10 cellular contexts compared by ENCODE assay signal in genomic region chr19:13130886-13131490, GRCh38. TPM values are rescaled to one million over a fixed set of nuclear protein-coding genes. Genes with fewer than 3 reads are reported as not detected.
A peak's percentile ranks its signal among the peaks of the same experiment; 100 is the strongest.
DNase-seq lines count a peak whose midpoint lies in the region; ATAC-seq and TF ChIP-seq lines count a peak whose summit lies in the region.
"Had no signal": no experiment of that assay in that cellular context is flagged by ENCODE, and none has a peak within 500 bp of the region (broad histone marks: within the 10 kb centered on the region; RNA-seq: fewer than 3 reads in every experiment).

No MANE protein-coding gene starts in this region.

- H3K4me3 Mint-ChIP-seq in stimulated activated naive CD8-positive, alpha-beta T cell treated with anti-CD3 and anti-CD28 coated beads, Interleukin-15, Interleukin-2, amounts not matched to agents 100 ng/mL and 50 ng/mL, for 24 hours = no peak overlapping the region
- H3K4me3 Mint-ChIP-seq in type B pancreatic cell = no peak overlapping the region

- TF ChIP-seq CTCF in type B pancreatic cell (conservative IDR thresholded peaks at IDR 0.05) = no peak

- ATAC-seq in stimulated activated naive CD8-positive, alpha-beta T cell treated with anti-CD3 and anti-CD28 coated beads, Interleukin-15, Interleukin-2, amounts not matched to agents 100 U/mL and 50 U/mL, for 24 hours = no peak
- ATAC-seq: gastroesophageal sphincter, left lung had no signal

- H3K4me1 Mint-ChIP-seq in stimulated activated naive CD8-positive, alpha-beta T cell treated with anti-CD3 and anti-CD28 coated beads, Interleukin-15, Interleukin-2, amounts not matched to agents 100 ng/mL and 50 ng/mL, for 24 hours (ENCODE audit: low read depth) = peaks cover 56% of the 10 kb centered on the region
- peaks cover 17% of the 10 kb centered on the region for H3K4me1 Mint-ChIP-seq in type B pancreatic cell (ENCODE audit: unreplicated experiment)

- H3K36me3 Mint-ChIP-seq in stimulated activated naive CD8-positive, alpha-beta T cell treated with anti-CD3 and anti-CD28 coated beads, Interleukin-15, Interleukin-2, amounts not matched to agents 100 ng/mL and 50 ng/mL, for 24 hours (ENCODE audit: low read depth) = peaks cover 35% of the 10 kb centered on the region
- peaks cover 8% of the 10 kb centered on the region for H3K36me3 Mint-ChIP-seq in type B pancreatic cell

- H3K9me3 Mint-ChIP-seq in stimulated activated naive CD8-positive, alpha-beta T cell treated with anti-CD3 and anti-CD28 coated beads, Interleukin-15, Interleukin-2, amounts not matched to agents 100 ng/mL and 50 ng/mL, for 24 hours = no peaks in the 10 kb centered on the region
- no peaks in the 10 kb centered on the region for H3K9me3 Mint-ChIP-seq in type B pancreatic cell

- H3K27ac Mint-ChIP-seq in stimulated activated naive CD8-positive, alpha-beta T cell treated with anti-CD3 and anti-CD28 coated beads, Interleukin-15, Interleukin-2, amounts not matched to agents 100 ng/mL and 50 ng/mL, for 24 hours = peak overlapping the region; percentile 99
- peak overlapping the region; percentile 27 for H3K27ac Mint-ChIP-seq in type B pancreatic cell

- no peak for DNase-seq in stimulated activated naive CD8-positive, alpha-beta T cell treated with anti-CD3 and anti-CD28 coated beads, Interleukin-15, Interleukin-2, amounts not matched to agents 100 U/mL and 50 U/mL, for 24 hours
- no peak for DNase-seq in type B pancreatic cell (ENCODE audit: extremely low spot score, unreplicated experiment)
- no peak for DNase-seq in stimulated activated CD4-positive, alpha-beta T cell treated with anti-CD3 and anti-CD28 coated beads, Interleukin-15, amount 100 ng/mL, for 24 hours
- DNase-seq: amniotic stem cell; left lung; NCI-H2029 treated with DMSO at 0.1 percent for 48 hours; NK-92 treated with Interleukin-12 subunit alpha and Interleukin-12 subunit beta, amount 100 ng/mL, for 24 hours; SK-N-SH had no signal

- H3K27me3 Mint-ChIP-seq in stimulated activated naive CD8-positive, alpha-beta T cell treated with anti-CD3 and anti-CD28 coated beads, Interleukin-15, Interleukin-2, amounts not matched to agents 100 ng/mL and 50 ng/mL, for 24 hours = no peaks in the 10 kb centered on the region
- no peaks in the 10 kb centered on the region for H3K27me3 Mint-ChIP-seq in type B pancreatic cell

RNA-seq across cellular contexts. Expression of gene NACC1, which starts 12.9 kb away (rescaled TPM):
- total RNA-seq in type B pancreatic cell (ENCODE audit: low replicate concordance) = 66.8 and 77.9 TPM in 2 replicates

RNA-seq across cellular contexts. Expression of gene TRMT1, which starts 14.4 kb away (rescaled TPM):
- total RNA-seq in type B pancreatic cell (ENCODE audit: low replicate concordance) = 48.1 and 69.7 TPM in 2 replicates

RNA-seq across cellular contexts. Expression of gene STX10, which starts 19.2 kb away (rescaled TPM):
- total RNA-seq in type B pancreatic cell (ENCODE audit: low replicate concordance) = 45.2 and 46.8 TPM in 2 replicates

RNA-seq across cellular contexts. Expression of gene IER2, which starts 19.2 kb away (rescaled TPM):
- total RNA-seq in type B pancreatic cell (ENCODE audit: low replicate concordance) = 103 and 322 TPM in 2 replicates

RNA-seq across cellular contexts. Expression of gene LYL1, which starts 28.3 kb away (rescaled TPM):
- 0.19 TPM in 1 of 2 replicates, not detected in the other for total RNA-seq in type B pancreatic cell (ENCODE audit: low replicate concordance)
